Comparison of ENCODE assay signal across 1 cellular context in genomic region chr2:185687967-185688366, GRCh38.
TF ChIP-seq lines count a peak whose summit lies in the region.

No MANE protein-coding gene starts in this region.

TF ChIP-seq in WTC11, 78 proteins besides CTCF, POLR2A, EP300 and RAD21 (continued from another document):
- TF ChIP-seq, protein P1, sequence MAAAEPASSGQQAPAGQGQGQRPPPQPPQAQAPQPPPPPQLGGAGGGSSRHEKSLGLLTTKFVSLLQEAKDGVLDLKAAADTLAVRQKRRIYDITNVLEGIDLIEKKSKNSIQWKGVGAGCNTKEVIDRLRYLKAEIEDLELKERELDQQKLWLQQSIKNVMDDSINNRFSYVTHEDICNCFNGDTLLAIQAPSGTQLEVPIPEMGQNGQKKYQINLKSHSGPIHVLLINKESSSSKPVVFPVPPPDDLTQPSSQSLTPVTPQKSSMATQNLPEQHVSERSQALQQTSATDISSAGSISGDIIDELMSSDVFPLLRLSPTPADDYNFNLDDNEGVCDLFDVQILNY (CRISPR knock-in tag; IDR thresholded peaks at IDR 0.05), result no peak
- no peak for TF ChIP-seq MLX (CRISPR knock-in tag; IDR thresholded peaks at IDR 0.05)
- no peak for TF ChIP-seq ZNF396 (CRISPR knock-in tag; IDR thresholded peaks at IDR 0.05; ENCODE audit: borderline replicate concordance)
- TF ChIP-seq NR1H2 (CRISPR knock-in tag; IDR thresholded peaks at IDR 0.05), result no peak
TF ChIP-seq in WTC11: peak in this region for 0.
